In the genomic region with DNA sequence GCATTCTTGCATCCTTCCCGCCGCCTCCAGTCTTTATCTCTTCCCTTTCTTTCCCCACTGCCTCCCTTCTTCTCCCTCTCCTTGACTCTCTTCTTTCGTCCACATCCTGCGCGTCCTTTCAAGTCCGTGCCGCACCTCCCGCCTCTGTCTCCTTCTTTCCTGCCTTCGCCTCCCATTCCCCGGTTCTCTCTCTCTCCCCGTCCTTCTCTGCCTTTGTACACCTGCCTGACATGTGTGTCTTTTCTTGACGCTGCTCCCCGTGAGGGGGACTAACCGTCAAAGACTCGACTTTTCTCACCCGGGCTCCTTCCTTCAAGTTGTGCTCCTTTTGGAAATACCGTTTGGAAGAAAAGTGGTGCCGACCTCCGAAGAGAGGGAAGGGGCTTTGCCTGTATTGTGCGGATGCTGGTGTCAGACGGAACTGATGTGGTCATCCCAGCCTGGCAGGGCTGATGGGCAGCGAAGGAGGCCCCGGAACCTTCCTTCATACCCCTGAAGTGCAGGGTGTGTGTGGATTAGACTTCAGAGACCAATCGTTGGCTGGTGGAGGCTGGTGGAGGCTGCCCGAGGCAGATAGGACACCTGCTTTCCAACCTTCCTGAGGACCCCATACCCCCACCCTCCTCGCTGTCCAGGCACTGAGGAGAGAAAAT, we compare ENCODE assay signal across 8 cellular contexts. TPM values are rescaled to one million over a fixed set of nuclear protein-coding genes. Genes with fewer than 3 reads are reported as not detected.
DNase-seq lines count a peak whose midpoint lies in the region; ATAC-seq lines count a peak whose summit lies in the region.
"Had no signal": no experiment of that assay in that cellular context is flagged by ENCODE, and none has a peak within 500 bp of the region (broad histone marks: within the 10 kb centered on the region; RNA-seq: fewer than 3 reads in every experiment).

No MANE protein-coding gene starts in this region.

- CTCF ChIA-PET in activated CD4-positive, alpha-beta memory T cell treated with anti-CD3 and anti-CD28 coated beads, Interleukin-2, amount 10 ng/mL, durations not matched to agents 7 days and 5 days (lab: Charles Lee) = no interaction called here

- H3K36me3 ChIP-seq in H7 (replicated peaks; ENCODE audit: control insufficient read depth, insufficient read depth, low read length) = no peaks in the 10 kb centered on the region

- peak; percentile 38 for DNase-seq in H7
- DNase-seq in activated CD4-positive, alpha-beta memory T cell treated with anti-CD3 and anti-CD28 coated beads, Interleukin-2, amount 10 ng/mL, durations not matched to agents 7 days and 5 days = no peak
- DNase-seq in left ventricle myocardium superior = no peak
- DNase-seq in kidney glomerular epithelial cell (lab: John Stamatoyannopoulos, UW) = no peak
- DNase-seq in GDM1 (lab: John Stamatoyannopoulos, UW) = no peak

- H3K27me3 ChIP-seq in H7 (ENCODE audit: control insufficient read depth, insufficient read depth, low read length) = peaks cover 24% of the 10 kb centered on the region

- intact Hi-C loops in left ventricle myocardium superior (cut with micrococcal nuclease) = no loop called here

- H3K4me1 Mint-ChIP-seq in activated CD4-positive, alpha-beta memory T cell treated with anti-CD3 and anti-CD28 coated beads, Interleukin-2, amount 10 ng/mL, durations not matched to agents 7 days and 5 days = peaks cover 13% of the 10 kb centered on the region

- H3K27ac Mint-ChIP-seq in activated CD4-positive, alpha-beta memory T cell treated with anti-CD3 and anti-CD28 coated beads, Interleukin-2, amount 10 ng/mL, durations not matched to agents 7 days and 5 days = no peak overlapping the region

- POLR2A ChIA-PET in activated CD4-positive, alpha-beta memory T cell treated with anti-CD3 and anti-CD28 coated beads, Interleukin-2, amount 10 ng/mL, durations not matched to agents 7 days and 5 days (lab: Charles Lee) = no interaction called here

- H3K27me3 Mint-ChIP-seq in activated CD4-positive, alpha-beta memory T cell treated with anti-CD3 and anti-CD28 coated beads, Interleukin-2, amount 10 ng/mL, durations not matched to agents 7 days and 5 days = peaks cover 77% of the 10 kb centered on the region

- H3K4me3 Mint-ChIP-seq in activated CD4-positive, alpha-beta memory T cell treated with anti-CD3 and anti-CD28 coated beads, Interleukin-2, amount 10 ng/mL, durations not matched to agents 7 days and 5 days = peak overlapping the region; percentile 34

- H3K9me3 Mint-ChIP-seq in activated CD4-positive, alpha-beta memory T cell treated with anti-CD3 and anti-CD28 coated beads, Interleukin-2, amount 10 ng/mL, durations not matched to agents 7 days and 5 days = no peaks in the 10 kb centered on the region

- H3K36me3 Mint-ChIP-seq in activated CD4-positive, alpha-beta memory T cell treated with anti-CD3 and anti-CD28 coated beads, Interleukin-2, amount 10 ng/mL, durations not matched to agents 7 days and 5 days (ENCODE audit: low read depth) = peaks cover 5% of the 10 kb centered on the region

- peak; percentile 24 for ATAC-seq in left ventricle myocardium superior
- no peak for ATAC-seq in HG02623 (IDR thresholded peaks at IDR 0.05; ENCODE audit: unreplicated experiment)

- H3K4me3 ChIP-seq in H7 (ENCODE audit: insufficient read depth, low read depth, low read length) (peak overlapping the region; percentile 70), skin epidermis (peak overlapping the region in 4 of 7 experiments; percentile 17 to 45 (median 34))

- no peak overlapping the region for H3K27ac ChIP-seq in skin epidermis

RNA-seq across cellular contexts. Expression of gene TMEM178A, which starts 0.9 kb away (rescaled TPM):
- 7.1 and 8.1 TPM in 2 replicates for total RNA-seq in H7 (2014; rRNA removed; shearing (Covaris generic))
- under 1 TPM; 0.43 TPM for total RNA-seq in activated CD4-positive, alpha-beta memory T cell treated with anti-CD3 and anti-CD28 coated beads, Interleukin-2, amount 10 ng/mL, durations not matched to agents 7 days and 5 days
- 3.2 TPM for total RNA-seq in left ventricle myocardium superior
- total RNA-seq: RPMI7951 had no signal
